ENCODE assay signal across 8 cellular contexts in the genomic region with DNA sequence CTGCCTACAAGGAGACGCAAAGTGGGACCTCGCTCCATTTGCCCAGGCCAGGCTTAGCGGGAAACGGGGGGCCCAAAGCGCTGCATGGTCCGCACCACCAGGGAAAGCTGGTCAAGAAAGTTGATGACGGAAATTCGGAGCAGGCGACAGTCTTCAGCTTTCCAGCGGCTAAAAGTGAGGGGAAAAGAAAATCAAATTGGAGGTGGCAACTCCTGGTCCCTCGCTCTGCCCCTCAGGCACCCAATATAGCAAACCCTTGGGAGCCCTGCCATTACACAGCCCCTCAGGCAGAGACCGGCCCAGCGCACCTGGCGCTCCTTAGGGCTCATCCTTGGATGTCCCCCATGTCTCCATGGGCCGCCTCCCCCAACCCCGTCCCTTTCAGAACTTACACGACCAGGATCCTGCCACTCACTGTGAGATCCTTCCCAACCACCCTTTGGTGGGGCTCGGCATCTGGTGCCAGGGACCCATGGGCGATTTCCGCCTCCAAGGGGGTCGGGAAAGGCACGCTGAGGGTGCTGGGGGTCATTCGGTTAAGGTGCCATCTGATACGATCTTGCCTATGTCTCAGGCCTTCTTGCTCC. TPM values are rescaled to one million over a fixed set of nuclear protein-coding genes. Genes with fewer than 3 reads are reported as not detected.
A peak's percentile ranks its signal among the peaks of the same experiment; 100 is the strongest.
DNase-seq lines count a peak whose midpoint lies in the region; ATAC-seq and TF ChIP-seq lines count a peak whose summit lies in the region.

No MANE protein-coding gene starts in this region.

- no peak for TF ChIP-seq CTCF in brain (conservative IDR thresholded peaks at IDR 0.05)

- no peaks in the 10 kb centered on the region for H3K9me3 Mint-ChIP-seq in stimulated activated naive CD8-positive, alpha-beta T cell treated with anti-CD3 and anti-CD28 coated beads, Interleukin-15, Interleukin-2, amounts not matched to agents 100 ng/mL and 50 ng/mL, for 24 hours
- peaks cover 0 to 43% (median 6%) of the 10 kb centered on the region in 5 experiments for H3K9me3 Mint-ChIP-seq in brain

- no peak for DNase-seq in stimulated activated naive CD8-positive, alpha-beta T cell treated with anti-CD3 and anti-CD28 coated beads, Interleukin-15, Interleukin-2, amounts not matched to agents 100 U/mL and 50 U/mL, for 24 hours
- DNase-seq in SHP77 (lab: John Stamatoyannopoulos, UW) (no peak), GM19240 (ENCODE audit: insufficient read length, low spot score) (no peak), T1000 (lab: John Stamatoyannopoulos, UW) (no peak)

- H3K27ac Mint-ChIP-seq in stimulated activated naive CD8-positive, alpha-beta T cell treated with anti-CD3 and anti-CD28 coated beads, Interleukin-15, Interleukin-2, amounts not matched to agents 100 ng/mL and 50 ng/mL, for 24 hours: peak overlapping the region; percentile 55
- peak overlapping the region in 4 of 5 experiments; percentile 60 to 88 (median 76) for H3K27ac Mint-ChIP-seq in brain

- H3K27me3 ChIP-seq in mononuclear cell (ENCODE audit: insufficient read depth, low read length): no peaks in the 10 kb centered on the region

- no peaks in the 10 kb centered on the region for H3K9me3 ChIP-seq in mononuclear cell (ENCODE audit: low read depth, low read length)

- H3K36me3 Mint-ChIP-seq in stimulated activated naive CD8-positive, alpha-beta T cell treated with anti-CD3 and anti-CD28 coated beads, Interleukin-15, Interleukin-2, amounts not matched to agents 100 ng/mL and 50 ng/mL, for 24 hours (ENCODE audit: low read depth): peaks cover 5% of the 10 kb centered on the region
- peaks cover 9% of the 10 kb centered on the region for H3K36me3 Mint-ChIP-seq in brain

- no peak for ATAC-seq in stimulated activated naive CD8-positive, alpha-beta T cell treated with anti-CD3 and anti-CD28 coated beads, Interleukin-15, Interleukin-2, amounts not matched to agents 100 U/mL and 50 U/mL, for 24 hours
- no peak for ATAC-seq in HG03045 (IDR thresholded peaks at IDR 0.05; ENCODE audit: unreplicated experiment)

- peak overlapping the region; percentile 86 for H3K4me3 Mint-ChIP-seq in stimulated activated naive CD8-positive, alpha-beta T cell treated with anti-CD3 and anti-CD28 coated beads, Interleukin-15, Interleukin-2, amounts not matched to agents 100 ng/mL and 50 ng/mL, for 24 hours
- peak overlapping the region; percentile 85 to 87 (median 86) for H3K4me3 Mint-ChIP-seq in brain

- peaks cover 12% of the 10 kb centered on the region for H3K4me1 ChIP-seq in mononuclear cell (ENCODE audit: insufficient read depth, low read length)

- peak overlapping the region; percentile 38 for H3K4me3 ChIP-seq in mononuclear cell (ENCODE audit: low read length)

- peaks cover 20% of the 10 kb centered on the region for H3K4me1 Mint-ChIP-seq in stimulated activated naive CD8-positive, alpha-beta T cell treated with anti-CD3 and anti-CD28 coated beads, Interleukin-15, Interleukin-2, amounts not matched to agents 100 ng/mL and 50 ng/mL, for 24 hours (ENCODE audit: low read depth)
- H3K4me1 Mint-ChIP-seq in brain: peaks cover 7% of the 10 kb centered on the region

- no peaks in the 10 kb centered on the region for H3K27me3 Mint-ChIP-seq in stimulated activated naive CD8-positive, alpha-beta T cell treated with anti-CD3 and anti-CD28 coated beads, Interleukin-15, Interleukin-2, amounts not matched to agents 100 ng/mL and 50 ng/mL, for 24 hours
- peaks cover 3% of the 10 kb centered on the region for H3K27me3 Mint-ChIP-seq in brain

RNA-seq across cellular contexts. Expression of a gene that starts 1.1 kb away (rescaled TPM):
- 63.1 TPM for polyA plus RNA-seq in brain (ENCODE audit: insufficient read depth, low read depth, low replicate concordance)
- total RNA-seq in mononuclear cell: 2.6 TPM

RNA-seq across cellular contexts. Expression of a gene that starts 8.4 kb away (rescaled TPM):
- polyA plus RNA-seq in brain (ENCODE audit: insufficient read depth, low read depth, low replicate concordance): 70.4 TPM
- 15.2 TPM for total RNA-seq in mononuclear cell

RNA-seq across cellular contexts. Expression of a gene that starts 12.4 kb away (rescaled TPM):
- polyA plus RNA-seq in brain (ENCODE audit: insufficient read depth, low read depth, low replicate concordance): 12.1 TPM
- total RNA-seq in mononuclear cell: 15.0 TPM

RNA-seq across cellular contexts. Expression of a gene that starts 19.9 kb away (rescaled TPM):
- polyA plus RNA-seq in brain (ENCODE audit: insufficient read depth, low read depth, low replicate concordance): 77.4 TPM
- 5.5 TPM for total RNA-seq in mononuclear cell

RNA-seq across cellular contexts. Expression of a gene that starts 34.0 kb away (rescaled TPM):
- 125 TPM for polyA plus RNA-seq in brain (ENCODE audit: insufficient read depth, low read depth, low replicate concordance)
- total RNA-seq in mononuclear cell: 19.1 TPM
